35 cellular contexts compared by ENCODE assay signal in genomic region chr11:26983645-26984044, GRCh38. TPM values are rescaled to one million over a fixed set of nuclear protein-coding genes. Genes with fewer than 3 reads are reported as not detected.
"Had no signal": no experiment of that assay in that cellular context is flagged by ENCODE, and none has a peak within 500 bp of the region (broad histone marks: within the 10 kb centered on the region; RNA-seq: fewer than 3 reads in every experiment).

No MANE protein-coding gene starts in this region.

- H3K27ac ChIP-seq: epithelial cell of prostate, esophagus squamous epithelium, heart right ventricle, left lung, lower lobe of right lung, ovary, prostate gland, skin epidermis, thyroid gland, upper lobe of right lung had no signal

- H3K4me3 ChIP-seq: esophagus squamous epithelium, heart right ventricle, left lung, lower lobe of right lung, ovary, prostate gland, skin epidermis, thyroid gland, upper lobe of right lung had no signal

- FAIRE-seq: bronchial epithelial cell, endometrium had no signal

- ATAC-seq: activated T-cell treated with anti-CD3 and anti-CD28 coated beads, Interleukin-2, amount 50 U/mL, for 72 hours; heart right ventricle; left lung; lower lobe of right lung; sciatic nerve; stimulated activated memory B cell treated with anti-CD40 and anti-IgM and Interleukin-4, amounts not matched to agents 10 μg/mL and 1 μg/mL and 100 μg/mL, for 72 hours; stimulated activated naive CD8-positive, alpha-beta T cell treated with anti-CD3 and anti-CD28 coated beads, Interleukin-15, amount 100 ng/mL, for 72 hours; upper lobe of right lung had no signal

- H3K27me3 Mint-ChIP-seq: activated naive CD8-positive, alpha-beta T cell; central memory CD8-positive, alpha-beta T cell; dendritic cell treated with granulocyte-macrophage colony-stimulating factor and Interleukin-4, amounts not matched to agents 40 ng/mL and 50 ng/mL, for 4 days; stimulated activated memory B cell treated with anti-CD40 and anti-IgM and Interleukin-4, amounts not matched to agents 10 μg/mL and 1 μg/mL and 100 μg/mL, for 72 hours; stimulated activated naive CD8-positive, alpha-beta T cell treated with anti-CD3 and anti-CD28 coated beads, Interleukin-15, amount 100 ng/mL, for 72 hours had no signal

- H3K4me3 Mint-ChIP-seq: activated naive CD8-positive, alpha-beta T cell; activated T-cell treated with anti-CD3 and anti-CD28 coated beads, Interleukin-2, amount 50 U/mL, for 72 hours; central memory CD8-positive, alpha-beta T cell; dendritic cell treated with granulocyte-macrophage colony-stimulating factor and Interleukin-4, amounts not matched to agents 40 ng/mL and 50 ng/mL, for 4 days; nephron; stimulated activated memory B cell treated with anti-CD40 and anti-IgM and Interleukin-4, amounts not matched to agents 10 μg/mL and 1 μg/mL and 100 μg/mL, for 72 hours; stimulated activated naive CD8-positive, alpha-beta T cell treated with anti-CD3 and anti-CD28 coated beads, Interleukin-15, amount 100 ng/mL, for 72 hours had no signal

- H3K4me1 ChIP-seq: heart right ventricle, left lung, prostate gland, thyroid gland, upper lobe of right lung had no signal

- H3K36me3 Mint-ChIP-seq: activated naive CD8-positive, alpha-beta T cell; stimulated activated memory B cell treated with anti-CD40 and anti-IgM and Interleukin-4, amounts not matched to agents 10 μg/mL and 1 μg/mL and 100 μg/mL, for 72 hours had no signal

- H3K27me3 ChIP-seq: esophagus squamous epithelium, heart right ventricle, left lung, ovary, thyroid gland, upper lobe of right lung had no signal

- H3K27ac Mint-ChIP-seq: activated naive CD8-positive, alpha-beta T cell; activated T-cell treated with anti-CD3 and anti-CD28 coated beads, Interleukin-2, amount 50 U/mL, for 72 hours; dendritic cell treated with granulocyte-macrophage colony-stimulating factor and Interleukin-4, amounts not matched to agents 40 ng/mL and 50 ng/mL, for 4 days; nephron; stimulated activated memory B cell treated with anti-CD40 and anti-IgM and Interleukin-4, amounts not matched to agents 10 μg/mL and 1 μg/mL and 100 μg/mL, for 72 hours; stimulated activated naive CD8-positive, alpha-beta T cell treated with anti-CD3 and anti-CD28 coated beads, Interleukin-15, amount 100 ng/mL, for 72 hours had no signal

- H3K4me1 Mint-ChIP-seq: central memory CD8-positive, alpha-beta T cell; stimulated activated memory B cell treated with anti-CD40 and anti-IgM and Interleukin-4, amounts not matched to agents 10 μg/mL and 1 μg/mL and 100 μg/mL, for 72 hours; stimulated activated naive CD8-positive, alpha-beta T cell treated with anti-CD3 and anti-CD28 coated beads, Interleukin-15, amount 100 ng/mL, for 72 hours had no signal

- H3K36me3 ChIP-seq: esophagus squamous epithelium, heart right ventricle, left lung, lower lobe of right lung, ovary, prostate gland, thyroid gland, upper lobe of right lung had no signal

- DNase-seq: activated CD4-positive, alpha-beta T cell treated with anti-CD3 and anti-CD28 coated beads for 4 hours; activated CD4-positive, alpha-beta T cell treated with anti-CD3 and anti-CD28 coated beads, Interleukin-2, amount 50 U/mL, for 4 hours; activated effector memory CD4-positive, alpha-beta T cell treated with Interleukin-2 at 50 U/mL for 16 hours; activated naive CD4-positive, alpha-beta T cell treated with Interleukin-2 at 50 U/mL for 16 hours; activated T-cell treated with anti-CD3 and anti-CD28 coated beads for 4 hours; activated T-cell treated with anti-CD3 and anti-CD28 coated beads, Interleukin-2, amount 50 U/mL, for 72 hours; anterior cingulate cortex; effector CD4-positive, alpha-beta T cell; esophagus squamous epithelium; foreskin melanocyte; heart right ventricle; kidney glomerular epithelial cell; left lung; lower lobe of right lung; ovary; retina; stimulated activated CD4-positive, alpha-beta T cell treated with anti-CD3 and anti-CD28 coated beads, Interleukin-4, amount 100 ng/mL, for 24 hours; stimulated activated CD8-positive, alpha-beta memory T cell treated with anti-CD3 and anti-CD28 coated beads, Interleukin-4, amount 100 ng/mL, for 48 hours; stimulated activated naive CD8-positive, alpha-beta T cell treated with anti-CD3 and anti-CD28 coated beads, Interleukin-15, amount 100 ng/mL, for 72 hours; substantia nigra; thyroid gland; upper lobe of right lung had no signal

- H3K9me3 ChIP-seq: lower lobe of right lung, ovary, prostate gland, thyroid gland had no signal

RNA-seq across cellular contexts. Expression of gene FIBIN, which starts 10.3 kb away (rescaled TPM):
- total RNA-seq: activated T-cell treated with anti-CD3 and anti-CD28 coated beads, Interleukin-2, amount 50 U/mL, for 72 hours; glomerular endothelial cell; T-helper 2 cell treated with Interferon-gamma antibody and Interleukin-4, amounts not matched to agents 100 ng/mL and 5 ng/mL, for 36 hours had no signal

RNA-seq across cellular contexts. Expression of gene BBOX1, which starts 57.0 kb away (rescaled TPM):
- total RNA-seq: activated T-cell treated with anti-CD3 and anti-CD28 coated beads, Interleukin-2, amount 50 U/mL, for 72 hours; glomerular endothelial cell; T-helper 2 cell treated with Interferon-gamma antibody and Interleukin-4, amounts not matched to agents 100 ng/mL and 5 ng/mL, for 36 hours; upper lobe of right lung had no signal
- polyA plus RNA-seq: heart right ventricle had no signal
